In genomic region chr19:16613841-16614240, GRCh38 we compare ENCODE assay signal across 1 cellular context.
TF ChIP-seq lines count a peak whose summit lies in the region.

No MANE protein-coding gene starts in this region.

TF ChIP-seq in endothelial cell of umbilical vein, 7 proteins besides CTCF, POLR2A, EP300 and RAD21:
- TF ChIP-seq GATA2 (IDR thresholded peaks at IDR 0.05; ENCODE audit: insufficient read depth, insufficient read length, low read depth, low read length) (no peak), MYC (IDR thresholded peaks at IDR 0.05; ENCODE audit: low read depth, low read length) (no peak), POLR2AphosphoS5 (IDR thresholded peaks at IDR 0.05; ENCODE audit: insufficient read depth, low read depth, low read length) (no peak), JUN (IDR thresholded peaks at IDR 0.05; ENCODE audit: borderline replicate concordance, insufficient read depth, insufficient read length, low read depth) (no peak), FOS (IDR thresholded peaks at IDR 0.05; ENCODE audit: borderline replicate concordance, insufficient read depth, low read length) (no peak), MAX (IDR thresholded peaks at IDR 0.05; ENCODE audit: insufficient read depth, insufficient read length) (no peak), EZH2 (IDR thresholded peaks at IDR 0.05; ENCODE audit: borderline replicate concordance, low read depth, low read length, severe bottlenecking) (no peak)
